Comparison of ENCODE assay signal across 18 cellular contexts in genomic region chr6:50271266-50271665, GRCh38.
DNase-seq lines count a peak whose midpoint lies in the region; ATAC-seq and TF ChIP-seq lines count a peak whose summit lies in the region.
"Had no signal": no experiment of that assay in that cellular context is flagged by ENCODE, and none has a peak within 500 bp of the region (broad histone marks: within the 10 kb centered on the region; RNA-seq: fewer than 3 reads in every experiment).

No MANE protein-coding gene starts in this region.

- no peaks in the 10 kb centered on the region for H3K27me3 Mint-ChIP-seq in osteocyte (ENCODE audit: unreplicated experiment)
- H3K27me3 Mint-ChIP-seq: T-cell had no signal

- no peaks in the 10 kb centered on the region for H3K9me3 ChIP-seq in fibroblast of lung (ENCODE audit: control insufficient read depth, insufficient read depth, low read depth, low read length)
- H3K9me3 ChIP-seq in left ventricle myocardium inferior (replicated peaks): peaks cover 16% of the 10 kb centered on the region
- H3K9me3 ChIP-seq: HAP-1 had no signal

- H3K4me3 Mint-ChIP-seq in osteocyte (ENCODE audit: unreplicated experiment): no peak overlapping the region
- H3K4me3 Mint-ChIP-seq: CD14-positive monocyte, T-cell had no signal

- no peaks in the 10 kb centered on the region for H3K4me1 ChIP-seq in fibroblast of lung (ENCODE audit: control insufficient read depth, extremely low read depth, insufficient read depth, low read length)
- no peaks in the 10 kb centered on the region for H3K4me1 ChIP-seq in left ventricle myocardium inferior

- H3K36me3 ChIP-seq in fibroblast of lung (ENCODE audit: control insufficient read depth, insufficient read depth, low read length): no peaks in the 10 kb centered on the region
- H3K36me3 ChIP-seq in left ventricle myocardium inferior: no peaks in the 10 kb centered on the region
- H3K36me3 ChIP-seq: HAP-1, MG63 had no signal

- H3K27ac ChIP-seq in fibroblast of lung (ENCODE audit: insufficient read depth, low read length): no peak overlapping the region
- no peak overlapping the region for H3K27ac ChIP-seq in left ventricle myocardium inferior (replicated peaks)

- peaks cover 37% of the 10 kb centered on the region for H3K4me1 Mint-ChIP-seq in osteocyte (ENCODE audit: unreplicated experiment)
- H3K4me1 Mint-ChIP-seq: CD14-positive monocyte, T-cell had no signal

- ATAC-seq in HG02623 (IDR thresholded peaks at IDR 0.05; ENCODE audit: unreplicated experiment) (no peak), sciatic nerve (no peak)
- ATAC-seq: Right ventricle myocardium inferior, T-cell had no signal

- peak overlapping the region; percentile 90 for H3K27ac Mint-ChIP-seq in osteocyte (ENCODE audit: unreplicated experiment)
- H3K27ac Mint-ChIP-seq: CD14-positive monocyte, T-cell had no signal

- H4K20me1 ChIP-seq in fibroblast of lung (ENCODE audit: control insufficient read depth, extremely low read depth, insufficient read depth, low read length): no peaks in the 10 kb centered on the region

- DNase-seq in H4 (ENCODE audit: low spot score): peak; percentile 64
- DNase-seq in OCI-M1 (lab: John Stamatoyannopoulos, UW): peak; percentile 82
- peak; percentile 9 to 50 for DNase-seq in fibroblast of lung (ENCODE audit: low read depth in 2 of 2)
- no peak for DNase-seq in osteocyte (ENCODE audit: extremely low spot score, unreplicated experiment)
- DNase-seq in left ventricle myocardium inferior: no peak
- no peak for DNase-seq in cerebellar nuclear complex (lab: John Stamatoyannopoulos, UW)
- no peak for DNase-seq in sciatic nerve (ENCODE audit: low spot score)
- DNase-seq: MG63; NCI-H1105; NCI-H2081; NCI-H2171 treated with DMSO at 0.1 percent for 48 hours; NCI-H446; NK-92 treated with Interleukin-12 subunit alpha and Interleukin-12 subunit beta, amount 100 ng/mL, for 24 hours; T-cell had no signal

- no peaks in the 10 kb centered on the region for H3K27me3 ChIP-seq in fibroblast of lung (ENCODE audit: control insufficient read depth, insufficient read depth, low read length)
- no peaks in the 10 kb centered on the region for H3K27me3 ChIP-seq in left ventricle myocardium inferior (ENCODE audit: low read depth)
- H3K27me3 ChIP-seq: MG63 had no signal

- H3K79me2 ChIP-seq in fibroblast of lung (ENCODE audit: control insufficient read depth, insufficient read depth, low read length): no peaks in the 10 kb centered on the region

- H3K9me3 Mint-ChIP-seq in osteocyte (ENCODE audit: unreplicated experiment): peaks cover 5% of the 10 kb centered on the region

- no peak for TF ChIP-seq CTCF in fibroblast of lung (conservative IDR thresholded peaks at IDR 0.05 in 1 of 2, IDR thresholded peaks at IDR 0.05 in 1 of 2; ENCODE audit: low read depth in 1 of 2, low read length in 2 of 2)
- TF ChIP-seq CTCF in osteocyte (IDR thresholded peaks at IDR 0.05): no peak
- no peak for TF ChIP-seq CTCF in left ventricle myocardium inferior (IDR thresholded peaks at IDR 0.05; ENCODE audit: borderline replicate concordance)

- no peak overlapping the region for H3K4me2 ChIP-seq in fibroblast of lung (ENCODE audit: extremely low read depth, insufficient read depth, low read length)

- no peak overlapping the region for H3K4me3 ChIP-seq in fibroblast of lung (replicated peaks in 1 of 4; ENCODE audit: control extremely low read depth in 1 of 4, insufficient read depth in 1 of 4, low read depth in 3 of 4, low read length in 4 of 4)
- H3K4me3 ChIP-seq in left ventricle myocardium inferior: no peak overlapping the region
- H3K4me3 ChIP-seq: HAP-1, MG63 had no signal

- H2AFZ ChIP-seq in fibroblast of lung (ENCODE audit: low read length): no peak overlapping the region

- intact Hi-C loops in left ventricle myocardium inferior (cut with micrococcal nuclease) (no loop called here), sciatic nerve (cut with DNase I) (no loop called here)

- no peaks in the 10 kb centered on the region for H3K36me3 Mint-ChIP-seq in osteocyte (ENCODE audit: unreplicated experiment)
- H3K36me3 Mint-ChIP-seq: CD14-positive monocyte, T-cell had no signal

- H3K9ac ChIP-seq in fibroblast of lung (ENCODE audit: insufficient read depth, low read length): no peak overlapping the region

Comparison
In these comparisons a context has a peak if more than half of its experiments do, and no peak if none do; other contexts are left out.
1. DNase-seq: peak in H4 (single experiment), OCI-M1 (single experiment) and fibroblast of lung (2 of 2); none in osteocyte (single experiment), left ventricle myocardium inferior (single experiment), cerebellar nuclear complex (0 of 2) and sciatic nerve (single experiment).